Comparison of ENCODE assay signal across 1 cellular context in genomic region chr5:125298711-125299379, GRCh38.
TF ChIP-seq lines count a peak whose summit lies in the region.

No MANE protein-coding gene starts in this region.

TF ChIP-seq in SK-N-SH treated with all-trans-retinoic acid at 6 μM for 48 hours, 23 proteins besides CTCF, POLR2A, EP300 and RAD21 (continued from another document):
- TF ChIP-seq, protein P1, sequence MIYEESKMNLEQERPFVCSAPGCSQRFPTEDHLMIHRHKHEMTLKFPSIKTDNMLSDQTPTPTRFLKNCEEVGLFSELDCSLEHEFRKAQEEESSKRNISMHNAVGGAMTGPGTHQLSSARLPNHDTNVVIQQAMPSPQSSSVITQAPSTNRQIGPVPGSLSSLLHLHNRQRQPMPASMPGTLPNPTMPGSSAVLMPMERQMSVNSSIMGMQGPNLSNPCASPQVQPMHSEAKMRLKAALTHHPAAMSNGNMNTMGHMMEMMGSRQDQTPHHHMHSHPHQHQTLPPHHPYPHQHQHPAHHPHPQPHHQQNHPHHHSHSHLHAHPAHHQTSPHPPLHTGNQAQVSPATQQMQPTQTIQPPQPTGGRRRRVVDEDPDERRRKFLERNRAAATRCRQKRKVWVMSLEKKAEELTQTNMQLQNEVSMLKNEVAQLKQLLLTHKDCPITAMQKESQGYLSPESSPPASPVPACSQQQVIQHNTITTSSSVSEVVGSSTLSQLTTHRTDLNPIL (CRISPR knock-in tag; IDR thresholded peaks at IDR 0.05; ENCODE audit: low read depth): no peak
- TF ChIP-seq ZC3H10 (CRISPR knock-in tag; IDR thresholded peaks at IDR 0.05) (no peak), ARNTL (CRISPR knock-in tag; IDR thresholded peaks at IDR 0.05; ENCODE audit: borderline replicate concordance, low read depth) (no peak)
